13 cellular contexts compared by ENCODE assay signal in genomic region chr4:10094841-10095240, GRCh38. TPM values are rescaled to one million over a fixed set of nuclear protein-coding genes. Genes with fewer than 3 reads are reported as not detected.
DNase-seq lines count a peak whose midpoint lies in the region; ATAC-seq and TF ChIP-seq lines count a peak whose summit lies in the region.
"Had no signal": no experiment of that assay in that cellular context is flagged by ENCODE, and none has a peak within 500 bp of the region (broad histone marks: within the 10 kb centered on the region; RNA-seq: fewer than 3 reads in every experiment).

No MANE protein-coding gene starts in this region.

- intact Hi-C loops in spleen (cut with DNase I; ENCODE audit: low total_unique reads) = no loop called here

- H3K27me3 Mint-ChIP-seq in T-helper 17 cell = no peaks in the 10 kb centered on the region
- H3K27me3 Mint-ChIP-seq: type B pancreatic cell had no signal

- H3K4me1 ChIP-seq in DND-41 (ENCODE audit: insufficient read depth, low read length) = no peaks in the 10 kb centered on the region
- peaks cover 27% of the 10 kb centered on the region for H3K4me1 ChIP-seq in foreskin keratinocyte
- peaks cover 42 to 100% (median 80%) of the 10 kb centered on the region in 6 donors for H3K4me1 ChIP-seq in spleen

- peaks cover 62% of the 10 kb centered on the region for H3K4me1 Mint-ChIP-seq in T-helper 17 cell

- no peak for TF ChIP-seq POLR2A in spleen (IDR thresholded peaks at IDR 0.05)

- H3K4me3 ChIP-seq in DND-41 (ENCODE audit: low read depth in 1 of 2, low read length in 2 of 2) (no peak overlapping the region), spleen (no peak overlapping the region)

- peaks cover 3% of the 10 kb centered on the region for H3K36me3 Mint-ChIP-seq in T-helper 17 cell (ENCODE audit: low read depth)

- H3K27ac Mint-ChIP-seq in T-helper 17 cell = peak overlapping the region; percentile 97
- H3K27ac Mint-ChIP-seq: type B pancreatic cell had no signal

- H3K27ac ChIP-seq in DND-41 (ENCODE audit: low read length) = no peak overlapping the region
- H3K27ac ChIP-seq in foreskin keratinocyte = peak overlapping the region; percentile 87
- peak overlapping the region in 5 of 8 donors; percentile 39 to 83 (median 73) for H3K27ac ChIP-seq in spleen

- WGBS in spleen, 5 donors = 39 to 63% (median 50%) methylated on average over 12 to 13 of the region's 13 CpGs

- H3K9me3 ChIP-seq in DND-41 (ENCODE audit: insufficient read depth, low read length, severe bottlenecking) (no peaks in the 10 kb centered on the region), T-helper 17 cell (ENCODE audit: control insufficient read depth, low read length, poor library complexity, severe bottlenecking) (no peaks in the 10 kb centered on the region), spleen (no peaks in the 10 kb centered on the region)

- ATAC-seq in DND-41 (ENCODE audit: insufficient read depth, low read depth) = peak; percentile 48
- no peak for ATAC-seq in T-helper 17 cell
- ATAC-seq in foreskin keratinocyte = no peak
- ATAC-seq in HG02642 (IDR thresholded peaks at IDR 0.05; ENCODE audit: poor library complexity, unreplicated experiment) = no peak
- ATAC-seq in GM21576 (IDR thresholded peaks at IDR 0.05; ENCODE audit: unreplicated experiment) = no peak

- H3K27me3 ChIP-seq in DND-41 (ENCODE audit: insufficient read depth, low read length, poor library complexity) (no peaks in the 10 kb centered on the region), foreskin keratinocyte (no peaks in the 10 kb centered on the region), spleen (replicated peaks in 1 of 7) (no peaks in the 10 kb centered on the region)

- peaks cover 99% of the 10 kb centered on the region for H3K79me2 ChIP-seq in DND-41 (ENCODE audit: insufficient read depth, low read length)

- peaks cover 98% of the 10 kb centered on the region for H4K20me1 ChIP-seq in DND-41 (ENCODE audit: insufficient read depth, low read length)

- H3K36me3 ChIP-seq in DND-41 (ENCODE audit: insufficient read depth, low read length) = peaks cover 100% of the 10 kb centered on the region
- peaks cover 5 to 100% (median 87%) of the 10 kb centered on the region in 6 donors for H3K36me3 ChIP-seq in spleen

- peak overlapping the region; percentile 78 for H3K4me3 Mint-ChIP-seq in T-helper 17 cell
- H3K4me3 Mint-ChIP-seq: neural crest cell, type B pancreatic cell had no signal

- no peak overlapping the region for H2AFZ ChIP-seq in DND-41 (ENCODE audit: low read depth, low read length)

- no peak overlapping the region for H3K9ac ChIP-seq in DND-41 (ENCODE audit: low read depth, low read length)

- DNase-seq in DND-41 (peak; percentile 59), T-helper 17 cell (no peak), foreskin keratinocyte (no peak), spleen (no peak), DMS79 (lab: John Stamatoyannopoulos, UW) (no peak), NCI-H510A treated with DMSO at 0.1 percent for 48 hours (lab: John Stamatoyannopoulos, UW) (no peak)
- DNase-seq: cortex of kidney, DMS 273 treated with DMSO at 0.1 percent for 48 hours, Karpas-422 had no signal

- TF ChIP-seq CTCF in DND-41 (IDR thresholded peaks at IDR 0.05; ENCODE audit: borderline replicate concordance, extremely low read depth, low read length, poor library complexity, severe bottlenecking) = no peak
- no peak for TF ChIP-seq CTCF in foreskin keratinocyte (conservative IDR thresholded peaks at IDR 0.05)
- TF ChIP-seq CTCF in spleen (IDR thresholded peaks at IDR 0.05 in 8 of 11, conservative IDR thresholded peaks at IDR 0.05 in 3 of 11) = no peak

- H3K4me2 ChIP-seq in DND-41 (ENCODE audit: insufficient read depth, low read length) = no peak overlapping the region

RNA-seq across cellular contexts. Expression of gene WDR1, which starts 21.8 kb away (rescaled TPM):
- total RNA-seq in T-helper 17 cell (100 to 1,000 TPM; 268 to 366 TPM), foreskin keratinocyte (383 and 394 TPM in 2 replicates), spleen (100 to 1,000 TPM; 124 to 377 (median 192) TPM)
- polyA plus RNA-seq in foreskin keratinocyte (293 and 310 TPM in 2 replicates), spleen (100 to 1,000 TPM in 1 of 3 donors, 10 to 100 TPM in 2; 56.6 to 105 (median 84.0) TPM)
